Comparison of ENCODE assay signal across 8 cellular contexts in the genomic region with DNA sequence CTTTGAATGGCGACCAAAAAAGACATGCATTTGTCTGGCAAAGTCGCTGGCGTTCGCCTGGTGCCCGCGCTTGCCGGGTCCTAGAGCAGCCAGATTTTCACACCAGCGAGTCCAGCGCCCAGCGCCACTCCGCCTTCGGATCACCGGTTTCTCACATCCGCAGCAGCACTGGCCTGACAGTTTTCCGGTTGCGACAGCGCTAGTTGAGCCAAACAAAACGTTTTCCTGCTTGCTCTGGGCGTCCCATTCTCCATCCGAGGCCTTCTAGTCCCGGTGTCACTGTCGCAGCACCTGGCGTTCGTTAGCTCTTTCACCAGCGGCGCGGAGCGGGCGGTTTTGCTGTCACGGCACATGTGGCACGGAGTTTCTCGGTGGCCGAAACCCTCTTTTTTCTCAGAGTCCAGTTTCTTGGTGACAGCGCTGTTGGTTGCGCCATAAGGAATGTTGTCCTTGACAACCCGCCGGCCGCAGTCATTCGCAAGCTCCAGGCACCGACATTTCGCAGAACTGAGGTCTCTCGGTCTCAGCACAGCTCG. TPM values are rescaled to one million over a fixed set of nuclear protein-coding genes. Genes with fewer than 3 reads are reported as not detected.
DNase-seq lines count a peak whose midpoint lies in the region; ATAC-seq and TF ChIP-seq lines count a peak whose summit lies in the region.

No MANE protein-coding gene starts in this region.

- peaks cover 12% of the 10 kb centered on the region for H3K4me1 Mint-ChIP-seq in mesothelial cell of epicardium

- no peaks in the 10 kb centered on the region for H3K36me3 Mint-ChIP-seq in mesothelial cell of epicardium

- peaks cover 77% of the 10 kb centered on the region for H3K27me3 Mint-ChIP-seq in mesothelial cell of epicardium (ENCODE audit: low read depth)

- no peak for TF ChIP-seq CTCF in mesothelial cell of epicardium (IDR thresholded peaks at IDR 0.05; ENCODE audit: unreplicated experiment)

- DNase-seq in NCI-H2196 (lab: John Stamatoyannopoulos, UW; ENCODE audit: unreplicated experiment) = peak; percentile 82
- DNase-seq in activated CD4-positive, alpha-beta T cell treated with anti-CD3 and anti-CD28 coated beads, Interleukin-2, amount 50 U/mL, for 48 hours = peak; percentile 68 to 76
- DNase-seq in effector CD8-positive, alpha-beta T cell (lab: John Stamatoyannopoulos, UW) = peak; percentile 46
- peak in 1 of 2 experiments; percentile 59 for DNase-seq in mesothelial cell of epicardium (ENCODE audit: low spot score in 2 of 2, unreplicated experiment in 2 of 2)
- DNase-seq in stimulated activated CD8-positive, alpha-beta memory T cell treated with anti-CD3 and anti-CD28 coated beads, Interleukin-2, amount 100 ng/mL, for 1 hour (ENCODE audit: low read depth in 2 of 2) = peak; percentile 48 to 55
- no peak for DNase-seq in middle frontal gyrus (ENCODE audit: extremely low spot score, low spot score)

- H3K27ac Mint-ChIP-seq in mesothelial cell of epicardium = peak overlapping the region; percentile 82

- ATAC-seq in GM18520 (IDR thresholded peaks at IDR 0.05; ENCODE audit: unreplicated experiment) (peak; percentile 20), HG02970 (IDR thresholded peaks at IDR 0.05; ENCODE audit: low FRiP score, unreplicated experiment) (peak; percentile 38)

- peaks cover 19% of the 10 kb centered on the region for H3K9me3 Mint-ChIP-seq in mesothelial cell of epicardium

- H3K4me3 Mint-ChIP-seq in mesothelial cell of epicardium = peak overlapping the region; percentile 85

RNA-seq across cellular contexts. Expression of a gene that starts 48.0 kb away (rescaled TPM):
- 1.4 to 1.9 TPM (median 1.7 TPM) in 3 replicates for total RNA-seq in mesothelial cell of epicardium
